Comparison of ENCODE assay signal across 16 cellular contexts in genomic region chr1:6456800-6457466, GRCh38. TPM values are rescaled to one million over a fixed set of nuclear protein-coding genes. Genes with fewer than 3 reads are reported as not detected.
DNase-seq lines count a peak whose midpoint lies in the region; ATAC-seq, FAIRE-seq and TF ChIP-seq lines count a peak whose summit lies in the region.
"Had no signal": no experiment of that assay in that cellular context is flagged by ENCODE, and none has a peak within 500 bp of the region (broad histone marks: within the 10 kb centered on the region; RNA-seq: fewer than 3 reads in every experiment).

No MANE protein-coding gene starts in this region.

- H3K9me3 ChIP-seq in naive thymus-derived CD4-positive, alpha-beta T cell (ENCODE audit: control insufficient read depth in 2 of 3, low read length in 3 of 3) = no peaks in the 10 kb centered on the region
- no peaks in the 10 kb centered on the region for H3K9me3 ChIP-seq in heart left ventricle
- H3K9me3 ChIP-seq: MG63 had no signal

- H3K36me3 Mint-ChIP-seq in naive thymus-derived CD4-positive, alpha-beta T cell = peaks cover 0 to 19% (median 5%) of the 10 kb centered on the region in 5 donors

- peak overlapping the region in 7 of 10 donors; percentile 8 to 65 (median 52) for H3K4me3 Mint-ChIP-seq in naive thymus-derived CD4-positive, alpha-beta T cell

- peaks cover 14 to 21% of the 10 kb centered on the region in 2 donors for H3K4me1 ChIP-seq in naive thymus-derived CD4-positive, alpha-beta T cell (ENCODE audit: control insufficient read depth in 2 of 2, insufficient read depth in 2 of 2, low read length in 2 of 2)
- peaks cover 0 to 38% (median 7%) of the 10 kb centered on the region in 12 donors for H3K4me1 ChIP-seq in heart left ventricle

- peak; percentile 8 for TF ChIP-seq CTCF in astrocyte of the spinal cord (IDR thresholded peaks at IDR 0.05; ENCODE audit: low read depth, low read length)
- no peak for TF ChIP-seq CTCF in heart left ventricle (IDR thresholded peaks at IDR 0.05)

- peaks cover 12 to 41% (median 18%) of the 10 kb centered on the region in 5 donors for H3K27me3 Mint-ChIP-seq in naive thymus-derived CD4-positive, alpha-beta T cell

- FAIRE-seq in GM19239 (lab: Jason Lieb, UNC) = no peak

- ATAC-seq in naive thymus-derived CD4-positive, alpha-beta T cell = no peak
- no peak for ATAC-seq in heart left ventricle

- no peak overlapping the region for H3K4me3 ChIP-seq in astrocyte of the spinal cord (ENCODE audit: low read depth, low read length)
- no peak overlapping the region for H3K4me3 ChIP-seq in naive thymus-derived CD4-positive, alpha-beta T cell (ENCODE audit: low read length)
- H3K4me3 ChIP-seq in heart left ventricle = no peak overlapping the region
- H3K4me3 ChIP-seq: MG63 had no signal

- H3K27me3 ChIP-seq in naive thymus-derived CD4-positive, alpha-beta T cell (ENCODE audit: control insufficient read depth in 2 of 2, insufficient read depth in 2 of 2, low read length in 2 of 2) = peaks cover 0 to 3% of the 10 kb centered on the region in 2 donors
- peaks cover 12 to 89% (median 51%) of the 10 kb centered on the region in 9 donors for H3K27me3 ChIP-seq in heart left ventricle
- H3K27me3 ChIP-seq: MG63 had no signal

- H3K9me3 Mint-ChIP-seq in naive thymus-derived CD4-positive, alpha-beta T cell = no peaks in the 10 kb centered on the region

- CTCF ChIA-PET in naive thymus-derived CD4-positive, alpha-beta T cell (lab: Charles Lee) = interaction anchor here (0.6 to 1.3 kb wide), 3 partner anchors 12 to 19 kb away, joined by 3 to 4 read pairs (median 3); no protein-coding TSS in a partner anchor

- H3K36me3 ChIP-seq in naive thymus-derived CD4-positive, alpha-beta T cell (ENCODE audit: control insufficient read depth in 2 of 3, insufficient read depth in 3 of 3, low read length in 3 of 3) = peaks cover 0 to 12% (median 4%) of the 10 kb centered on the region in 3 experiments
- peaks cover 0 to 9% (median under 1%) of the 10 kb centered on the region in 9 donors for H3K36me3 ChIP-seq in heart left ventricle
- H3K36me3 ChIP-seq: MG63 had no signal

- peak; percentile 28 for DNase-seq in ELR (ENCODE audit: low read depth)
- peak; percentile 52 for DNase-seq in NAMALWA (ENCODE audit: low spot score)
- DNase-seq in astrocyte of the spinal cord (ENCODE audit: low read depth, low spot score) = no peak
- DNase-seq in naive thymus-derived CD4-positive, alpha-beta T cell = no peak
- no peak for DNase-seq in 8988T
- no peak for DNase-seq in heart left ventricle
- no peak for DNase-seq in GM19239 (ENCODE audit: insufficient read length, low spot score)
- DNase-seq: DMS153, EL, HCEC 1CT, MG63, NCI-H1930, NCI-H510A, NCI-H82, SHP77 treated with DMSO at 0.1 percent for 48 hours had no signal

- 72 to 79% (median 75%) methylated on average over 11 of the region's 11 CpGs for WGBS in heart left ventricle, 4 donors

- POLR2A ChIA-PET in naive thymus-derived CD4-positive, alpha-beta T cell (lab: Charles Lee) = interaction anchor here (1.0 to 12.7 kb wide), 2 partner anchors 6 to 33 kb away, joined by 3 to 165 read pairs; partner anchors contain the start of gene TNFRSF25

- H3K27ac Mint-ChIP-seq in naive thymus-derived CD4-positive, alpha-beta T cell = peak overlapping the region in 5 of 9 donors; percentile 4 to 69 (median 24)

- intact Hi-C loops in naive thymus-derived CD4-positive, alpha-beta T cell (cut with micrococcal nuclease) = no loop called here
- intact Hi-C loops in heart left ventricle (cut with DNase I) = no loop called here

- peaks cover 22 to 43% (median 38%) of the 10 kb centered on the region in 7 donors for H3K4me1 Mint-ChIP-seq in naive thymus-derived CD4-positive, alpha-beta T cell

- in situ Hi-C loops in astrocyte of the spinal cord (cut with HindIII; ENCODE audit: low sequenced_read_pairs) = no loop called here

- no peak overlapping the region for H3K27ac ChIP-seq in naive thymus-derived CD4-positive, alpha-beta T cell (ENCODE audit: low read depth, low read length)
- no peak overlapping the region for H3K27ac ChIP-seq in heart left ventricle

- TF ChIP-seq POLR2A in heart left ventricle (IDR thresholded peaks at IDR 0.05) = no peak

RNA-seq across cellular contexts. Expression of gene TNFRSF25, which starts 9.0 kb away (rescaled TPM):
- 100 to 1,000 TPM; 151 to 352 (median 179) TPM for total RNA-seq in naive thymus-derived CD4-positive, alpha-beta T cell
- 10 to 100 TPM; 17.3 to 40.5 TPM for polyA plus RNA-seq in naive thymus-derived CD4-positive, alpha-beta T cell
- 10 to 100 TPM in 3 of 9 donors, 1 to 10 TPM in 6; 5.2 to 11.6 (median 9.3) TPM for total RNA-seq in heart left ventricle
- polyA plus RNA-seq in heart left ventricle = 10 to 100 TPM in 1 of 2 donors, 1 to 10 TPM in 1; 4.7 to 17.5 TPM

RNA-seq across cellular contexts. Expression of gene ESPN, which starts 32.4 kb away (rescaled TPM):
- total RNA-seq in naive thymus-derived CD4-positive, alpha-beta T cell = 1 to 10 TPM in 4 of 5 experiments, under 1 TPM in 1; 0.85 to 2.9 (median 2.3) TPM
- under 1 TPM; 0.40 to 0.60 TPM for polyA plus RNA-seq in naive thymus-derived CD4-positive, alpha-beta T cell
- total RNA-seq in heart left ventricle = 1 to 10 TPM in 1 of 9 donors, under 1 TPM in 3, not detected in 5; 0.15 to 1.3 (median 0.42) TPM
- polyA plus RNA-seq in heart left ventricle = under 1 TPM in 1 of 2 donors, not detected in 1; 0.10 TPM
- polyA plus RNA-seq: BJ had no signal

RNA-seq across cellular contexts. Expression of gene PLEKHG5, which starts 34.5 kb away (rescaled TPM):
- 10 to 100 TPM in 3 of 5 experiments, 1 to 10 TPM in 2; 2.2 to 15.6 (median 11.7) TPM for total RNA-seq in naive thymus-derived CD4-positive, alpha-beta T cell
- polyA plus RNA-seq in naive thymus-derived CD4-positive, alpha-beta T cell = 1 to 10 TPM in 1 of 2 donors, not detected in 1; 2.0 TPM
- 10 to 100 TPM; 10.8 to 20.2 (median 15.2) TPM for total RNA-seq in heart left ventricle
- 10 to 100 TPM in 1 of 2 donors, 1 to 10 TPM in 1; 7.2 to 18.5 TPM for polyA plus RNA-seq in heart left ventricle

RNA-seq across cellular contexts. Expression of gene HES2, which starts 37.2 kb away (rescaled TPM):
- total RNA-seq in naive thymus-derived CD4-positive, alpha-beta T cell = under 1 TPM in 1 of 5 experiments, not detected in 4; 0.56 TPM
- polyA plus RNA-seq in naive thymus-derived CD4-positive, alpha-beta T cell = not detected
- total RNA-seq in heart left ventricle = under 1 TPM in 1 of 9 donors, not detected in 8; 0.14 TPM
- polyA plus RNA-seq in heart left ventricle = under 1 TPM; 0.04 to 0.12 TPM
- polyA plus RNA-seq: BJ had no signal

Comparison
In these comparisons a context has a peak if more than half of its experiments do, and no peak if none do; other contexts are left out.
1. DNase-seq: peak in ELR (single experiment) and NAMALWA (single experiment); none in astrocyte of the spinal cord (single experiment), naive thymus-derived CD4-positive, alpha-beta T cell (0 of 9), 8988T (single experiment), heart left ventricle (0 of 5) and GM19239 (single experiment).
2. RNA of gene TNFRSF25, which starts 9.0 kb away (total RNA-seq): 151 to 352 TPM in naive thymus-derived CD4-positive, alpha-beta T cell; 5.2 to 11.6 TPM in heart left ventricle; every median in the first group is over 10 times any median in the second.